ENCODE assay signal across 2 cellular contexts in genomic region chr5:34296764-34297163, GRCh38.
TF ChIP-seq lines count a peak whose summit lies in the region.

No MANE protein-coding gene starts in this region.

TF ChIP-seq in GM23338, 12 proteins besides CTCF, POLR2A, EP300 and RAD21 (continued from another document):
- TF ChIP-seq ZNF462 (CRISPR knock-in tag; IDR thresholded peaks at IDR 0.05): peak; percentile 93

TF ChIP-seq in H1, 55 proteins besides CTCF, POLR2A, EP300 and RAD21:
- peak; percentile 55 for TF ChIP-seq CEBPB (IDR thresholded peaks at IDR 0.05; ENCODE audit: low read depth, low read length)
